Comparison of ENCODE assay signal across 12 cellular contexts in genomic region chr4:76703676-76704075, GRCh38.
DNase-seq lines count a peak whose midpoint lies in the region; ATAC-seq and TF ChIP-seq lines count a peak whose summit lies in the region.
"Had no signal": no experiment of that assay in that cellular context is flagged by ENCODE, and none has a peak within 500 bp of the region (broad histone marks: within the 10 kb centered on the region; RNA-seq: fewer than 3 reads in every experiment).

No MANE protein-coding gene starts in this region.

- DNase-seq in RPMI7951 (ENCODE audit: low read depth) (peak; percentile 37), DMS114 treated with DMSO at 0.1 percent for 48 hours (lab: John Stamatoyannopoulos, UW; ENCODE audit: unreplicated experiment) (no peak), activated T-cell treated with anti-CD3 and anti-CD28 coated beads for 4 hours (no peak)
- DNase-seq: activated gamma-delta T cell; RPMI8226; stimulated activated naive B cell treated with anti-CD40 and anti-IgM and Interleukin-4, amounts not matched to agents 10 μg/mL and 1 μg/mL and 100 μg/mL, for 72 hours had no signal

- TF ChIP-seq CTCF in nephron (IDR thresholded peaks at IDR 0.05; ENCODE audit: unreplicated experiment in 3 of 3), result no peak

- no peaks in the 10 kb centered on the region for H3K9me3 Mint-ChIP-seq in nephron
- no peaks in the 10 kb centered on the region for H3K9me3 Mint-ChIP-seq in stimulated activated memory B cell treated with anti-CD40 and anti-IgM and Interleukin-4, amounts not matched to agents 10 μg/mL and 1 μg/mL and 100 μg/mL, for 72 hours
- H3K9me3 Mint-ChIP-seq: stimulated activated naive B cell treated with anti-CD40 and anti-IgM and Interleukin-4, amounts not matched to agents 10 μg/mL and 1 μg/mL and 100 μg/mL, for 72 hours had no signal

- peaks cover 74% of the 10 kb centered on the region for H3K4me1 Mint-ChIP-seq in nephron
- no peaks in the 10 kb centered on the region for H3K4me1 Mint-ChIP-seq in stimulated activated memory B cell treated with anti-CD40 and anti-IgM and Interleukin-4, amounts not matched to agents 10 μg/mL and 1 μg/mL and 100 μg/mL, for 72 hours
- H3K4me1 Mint-ChIP-seq: stimulated activated naive B cell treated with anti-CD40 and anti-IgM and Interleukin-4, amounts not matched to agents 10 μg/mL and 1 μg/mL and 100 μg/mL, for 72 hours had no signal

- H3K36me3 ChIP-seq in ACC112 (ENCODE audit: insufficient read depth, low read length), result no peaks in the 10 kb centered on the region

- no peak overlapping the region for H2AFZ ChIP-seq in ACC112 (ENCODE audit: low read length, unreplicated experiment)

- peaks cover 27% of the 10 kb centered on the region for H3K36me3 Mint-ChIP-seq in nephron (ENCODE audit: low read depth)
- H3K36me3 Mint-ChIP-seq in stimulated activated memory B cell treated with anti-CD40 and anti-IgM and Interleukin-4, amounts not matched to agents 10 μg/mL and 1 μg/mL and 100 μg/mL, for 72 hours, result no peaks in the 10 kb centered on the region
- H3K36me3 Mint-ChIP-seq: stimulated activated naive B cell treated with anti-CD40 and anti-IgM and Interleukin-4, amounts not matched to agents 10 μg/mL and 1 μg/mL and 100 μg/mL, for 72 hours had no signal

- ATAC-seq in esophagus mucosa, result peak; percentile 63
- no peak for ATAC-seq in HG03280 (IDR thresholded peaks at IDR 0.05; ENCODE audit: unreplicated experiment)
- ATAC-seq in stimulated activated memory B cell treated with anti-CD40 and anti-IgM and Interleukin-4, amounts not matched to agents 10 μg/mL and 1 μg/mL and 100 μg/mL, for 72 hours, result no peak
- ATAC-seq: K562; stimulated activated naive B cell treated with anti-CD40 and anti-IgM and Interleukin-4, amounts not matched to agents 10 μg/mL and 1 μg/mL and 100 μg/mL, for 72 hours had no signal

- peak overlapping the region; percentile 56 to 80 (median 74) for H3K27ac Mint-ChIP-seq in nephron
- H3K27ac Mint-ChIP-seq in stimulated activated memory B cell treated with anti-CD40 and anti-IgM and Interleukin-4, amounts not matched to agents 10 μg/mL and 1 μg/mL and 100 μg/mL, for 72 hours, result no peak overlapping the region
- H3K27ac Mint-ChIP-seq: stimulated activated naive B cell treated with anti-CD40 and anti-IgM and Interleukin-4, amounts not matched to agents 10 μg/mL and 1 μg/mL and 100 μg/mL, for 72 hours had no signal

- H3K27ac ChIP-seq in ACC112 (ENCODE audit: low read depth, low read length), result peak overlapping the region; percentile 14; the same call in 1 of the 2 replicates

- no peaks in the 10 kb centered on the region for H3K79me2 ChIP-seq in ACC112 (ENCODE audit: control insufficient read depth, insufficient read depth, low read length, unreplicated experiment)

- H3K4me3 Mint-ChIP-seq in nephron, result no peak overlapping the region
- H3K4me3 Mint-ChIP-seq in stimulated activated memory B cell treated with anti-CD40 and anti-IgM and Interleukin-4, amounts not matched to agents 10 μg/mL and 1 μg/mL and 100 μg/mL, for 72 hours, result no peak overlapping the region
- H3K4me3 Mint-ChIP-seq: stimulated activated naive B cell treated with anti-CD40 and anti-IgM and Interleukin-4, amounts not matched to agents 10 μg/mL and 1 μg/mL and 100 μg/mL, for 72 hours had no signal

- H3K4me1 ChIP-seq in ACC112 (ENCODE audit: control insufficient read depth, insufficient read depth, low read length, unreplicated experiment), result peaks cover 23% of the 10 kb centered on the region

- peaks cover 8% of the 10 kb centered on the region for H3K27me3 Mint-ChIP-seq in nephron (ENCODE audit: low read depth)
- H3K27me3 Mint-ChIP-seq in stimulated activated memory B cell treated with anti-CD40 and anti-IgM and Interleukin-4, amounts not matched to agents 10 μg/mL and 1 μg/mL and 100 μg/mL, for 72 hours, result peaks cover 16% of the 10 kb centered on the region

- no peaks in the 10 kb centered on the region for H3K27me3 ChIP-seq in ACC112 (ENCODE audit: insufficient read depth, low read length)

- H3K4me3 ChIP-seq in ACC112 (ENCODE audit: low read depth, low read length), result no peak overlapping the region
- H3K4me3 ChIP-seq: K562 had no signal
